1 cellular context compared by ENCODE assay signal in the genomic region with DNA sequence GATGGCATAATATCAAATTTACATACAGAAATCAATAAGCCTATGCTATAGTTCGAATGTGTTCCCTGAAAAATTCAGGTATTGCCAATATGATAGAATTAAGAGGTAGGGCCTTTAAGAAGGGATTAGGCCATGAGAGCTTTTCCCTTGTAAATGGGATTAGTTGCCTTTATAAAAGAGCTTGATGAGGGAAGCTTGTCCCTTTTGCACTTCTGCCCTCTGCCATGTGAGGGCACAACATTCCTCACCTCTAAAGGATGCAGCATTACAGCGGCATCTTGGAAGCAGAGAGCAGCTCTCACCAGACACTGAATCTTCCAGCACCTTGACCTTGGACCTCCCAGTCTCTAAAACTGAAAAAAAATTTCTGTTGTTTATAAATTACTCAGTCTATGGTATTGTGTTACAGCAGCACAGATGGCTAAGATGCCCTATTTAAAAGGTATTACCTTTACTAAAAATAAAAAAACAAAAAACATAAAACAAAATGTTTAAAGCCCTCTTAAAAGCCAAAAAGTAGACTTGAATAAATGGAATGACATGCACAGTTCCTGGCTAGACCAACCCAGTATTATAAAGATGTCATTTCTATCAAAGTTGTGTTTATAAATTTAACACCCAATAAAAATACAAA.
TF ChIP-seq lines count a peak whose summit lies in the region.

No MANE protein-coding gene starts in this region.

TF ChIP-seq in GM23338, 12 proteins besides CTCF, POLR2A, EP300 and RAD21 (continued from another document):
- TF ChIP-seq, protein P1, sequence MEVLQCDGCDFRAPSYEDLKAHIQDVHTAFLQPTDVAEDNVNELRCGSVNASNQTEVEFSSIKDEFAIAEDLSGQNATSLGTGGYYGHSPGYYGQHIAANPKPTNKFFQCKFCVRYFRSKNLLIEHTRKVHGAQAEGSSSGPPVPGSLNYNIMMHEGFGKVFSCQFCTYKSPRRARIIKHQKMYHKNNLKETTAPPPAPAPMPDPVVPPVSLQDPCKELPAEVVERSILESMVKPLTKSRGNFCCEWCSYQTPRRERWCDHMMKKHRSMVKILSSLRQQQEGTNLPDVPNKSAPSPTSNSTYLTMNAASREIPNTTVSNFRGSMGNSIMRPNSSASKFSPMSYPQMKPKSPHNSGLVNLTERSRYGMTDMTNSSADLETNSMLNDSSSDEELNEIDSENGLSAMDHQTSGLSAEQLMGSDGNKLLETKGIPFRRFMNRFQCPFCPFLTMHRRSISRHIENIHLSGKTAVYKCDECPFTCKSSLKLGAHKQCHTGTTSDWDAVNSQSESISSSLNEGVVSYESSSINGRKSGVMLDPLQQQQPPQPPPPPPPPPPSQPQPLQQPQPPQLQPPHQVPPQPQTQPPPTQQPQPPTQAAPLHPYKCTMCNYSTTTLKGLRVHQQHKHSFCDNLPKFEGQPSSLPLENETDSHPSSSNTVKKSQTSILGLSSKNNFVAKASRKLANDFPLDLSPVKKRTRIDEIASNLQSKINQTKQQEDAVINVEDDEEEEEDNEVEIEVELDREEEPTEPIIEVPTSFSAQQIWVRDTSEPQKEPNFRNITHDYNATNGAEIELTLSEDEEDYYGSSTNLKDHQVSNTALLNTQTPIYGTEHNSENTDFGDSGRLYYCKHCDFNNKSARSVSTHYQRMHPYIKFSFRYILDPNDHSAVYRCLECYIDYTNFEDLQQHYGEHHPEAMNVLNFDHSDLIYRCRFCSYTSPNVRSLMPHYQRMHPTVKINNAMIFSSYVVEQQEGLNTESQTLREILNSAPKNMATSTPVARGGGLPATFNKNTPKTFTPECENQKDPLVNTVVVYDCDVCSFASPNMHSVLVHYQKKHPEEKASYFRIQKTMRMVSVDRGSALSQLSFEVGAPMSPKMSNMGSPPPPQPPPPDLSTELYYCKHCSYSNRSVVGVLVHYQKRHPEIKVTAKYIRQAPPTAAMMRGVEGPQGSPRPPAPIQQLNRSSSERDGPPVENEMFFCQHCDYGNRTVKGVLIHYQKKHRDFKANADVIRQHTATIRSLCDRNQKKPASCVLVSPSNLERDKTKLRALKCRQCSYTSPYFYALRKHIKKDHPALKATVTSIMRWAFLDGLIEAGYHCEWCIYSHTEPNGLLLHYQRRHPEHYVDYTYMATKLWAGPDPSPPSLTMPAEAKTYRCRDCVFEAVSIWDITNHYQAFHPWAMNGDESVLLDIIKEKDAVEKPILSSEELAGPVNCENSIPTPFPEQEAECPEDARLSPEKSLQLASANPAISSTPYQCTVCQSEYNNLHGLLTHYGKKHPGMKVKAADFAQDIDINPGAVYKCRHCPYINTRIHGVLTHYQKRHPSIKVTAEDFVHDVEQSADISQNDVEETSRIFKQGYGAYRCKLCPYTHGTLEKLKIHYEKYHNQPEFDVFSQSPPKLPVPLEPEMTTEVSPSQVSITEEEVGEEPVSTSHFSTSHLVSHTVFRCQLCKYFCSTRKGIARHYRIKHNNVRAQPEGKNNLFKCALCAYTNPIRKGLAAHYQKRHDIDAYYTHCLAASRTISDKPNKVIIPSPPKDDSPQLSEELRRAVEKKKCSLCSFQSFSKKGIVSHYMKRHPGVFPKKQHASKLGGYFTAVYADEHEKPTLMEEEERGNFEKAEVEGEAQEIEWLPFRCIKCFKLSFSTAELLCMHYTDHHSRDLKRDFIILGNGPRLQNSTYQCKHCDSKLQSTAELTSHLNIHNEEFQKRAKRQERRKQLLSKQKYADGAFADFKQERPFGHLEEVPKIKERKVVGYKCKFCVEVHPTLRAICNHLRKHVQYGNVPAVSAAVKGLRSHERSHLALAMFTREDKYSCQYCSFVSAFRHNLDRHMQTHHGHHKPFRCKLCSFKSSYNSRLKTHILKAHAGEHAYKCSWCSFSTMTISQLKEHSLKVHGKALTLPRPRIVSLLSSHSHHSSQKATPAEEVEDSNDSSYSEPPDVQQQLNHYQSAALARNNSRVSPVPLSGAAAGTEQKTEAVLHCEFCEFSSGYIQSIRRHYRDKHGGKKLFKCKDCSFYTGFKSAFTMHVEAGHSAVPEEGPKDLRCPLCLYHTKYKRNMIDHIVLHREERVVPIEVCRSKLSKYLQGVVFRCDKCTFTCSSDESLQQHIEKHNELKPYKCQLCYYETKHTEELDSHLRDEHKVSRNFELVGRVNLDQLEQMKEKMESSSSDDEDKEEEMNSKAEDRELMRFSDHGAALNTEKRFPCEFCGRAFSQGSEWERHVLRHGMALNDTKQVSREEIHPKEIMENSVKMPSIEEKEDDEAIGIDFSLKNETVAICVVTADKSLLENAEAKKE (CRISPR knock-in tag; IDR thresholded peaks at IDR 0.05): peak; percentile 35; the same call in 1 of the 2 replicates
- no peak for TF ChIP-seq NANOG (IDR thresholded peaks at IDR 0.05; ENCODE audit: borderline replicate concordance)
